In genomic region chrX:103817502-103817901, GRCh38 we compare ENCODE assay signal across 8 cellular contexts. TPM values are rescaled to one million over a fixed set of nuclear protein-coding genes. Genes with fewer than 3 reads are reported as not detected.
DNase-seq lines count a peak whose midpoint lies in the region; ATAC-seq and TF ChIP-seq lines count a peak whose summit lies in the region.

No MANE protein-coding gene starts in this region.

- no peak for TF ChIP-seq EP300 in sigmoid colon (IDR thresholded peaks at IDR 0.05)

- H3K4me3 ChIP-seq in BE2C (ENCODE audit: low read depth, low read length) (no peak overlapping the region), GM12875 (ENCODE audit: low read depth, low read length) (no peak overlapping the region), fibroblast of villous mesenchyme (ENCODE audit: low read depth, low read length) (no peak overlapping the region), sigmoid colon (no peak overlapping the region)

- 14 to 21% methylated on average over 5 of the region's 5 CpGs for WGBS in sigmoid colon, 2 donors

- TF ChIP-seq CTCF in BE2C (IDR thresholded peaks at IDR 0.05; ENCODE audit: low read depth, low read length) (peak; percentile 53), GM12875 (IDR thresholded peaks at IDR 0.05; ENCODE audit: borderline replicate concordance, insufficient read depth, low read depth, low read length) (0 out of 2 replicates have a peak, but pooled peaks have one; percentile 27), fibroblast of villous mesenchyme (IDR thresholded peaks at IDR 0.05; ENCODE audit: insufficient read depth, low read depth, low read length) (peak; percentile 54), sigmoid colon (IDR thresholded peaks at IDR 0.05) (peak; percentile 33 to 66 (median 35))

- H3K4me3 Mint-ChIP-seq in T-helper 17 cell: no peak overlapping the region

- no peaks in the 10 kb centered on the region for H3K4me1 ChIP-seq in BE2C
- no peaks in the 10 kb centered on the region for H3K4me1 ChIP-seq in sigmoid colon

- H3K9me3 ChIP-seq in BE2C (no peaks in the 10 kb centered on the region), T-helper 17 cell (ENCODE audit: control insufficient read depth, low read length, poor library complexity, severe bottlenecking) (no peaks in the 10 kb centered on the region), sigmoid colon (no peaks in the 10 kb centered on the region)

- H3K27ac ChIP-seq in sigmoid colon: no peak overlapping the region

- intact Hi-C loops in sigmoid colon (cut with DNase I): loop anchor here (1.0 to 5.0 kb wide), 2 partner anchors 105 to 283 kb away; partner anchors contain the start of gene TMEM31

- H3K27me3 Mint-ChIP-seq in T-helper 17 cell: peaks cover 20% of the 10 kb centered on the region

- H3K27me3 ChIP-seq in BE2C (no peaks in the 10 kb centered on the region), sigmoid colon (no peaks in the 10 kb centered on the region)

- TF ChIP-seq POLR2A in sigmoid colon (IDR thresholded peaks at IDR 0.05): no peak

- H3K4me1 Mint-ChIP-seq in T-helper 17 cell: peaks cover 3% of the 10 kb centered on the region

- ATAC-seq in T-helper 17 cell (peak; percentile 64), GM21515 (IDR thresholded peaks at IDR 0.05; ENCODE audit: unreplicated experiment) (no peak)

- peak; percentile 25 for DNase-seq in BE2C
- DNase-seq in NAMALWA (ENCODE audit: low spot score): peak; percentile 73
- peak in 1 of 3 donors; percentile 5 for DNase-seq in T-helper 17 cell
- peak; percentile 51 for DNase-seq in fibroblast of villous mesenchyme (ENCODE audit: low read depth)
- DNase-seq in sigmoid colon: no peak
- no peak for DNase-seq in stimulated activated CD4-positive, alpha-beta T cell treated with anti-CD3 and anti-CD28 coated beads, Interleukin-15, amount 100 ng/mL, for 24 hours

- H3K27ac Mint-ChIP-seq in T-helper 17 cell: no peak overlapping the region

- H3K36me3 ChIP-seq in BE2C (no peaks in the 10 kb centered on the region), sigmoid colon (no peaks in the 10 kb centered on the region)

- H3K36me3 Mint-ChIP-seq in T-helper 17 cell (ENCODE audit: low read depth): peaks cover 3% of the 10 kb centered on the region

RNA-seq across cellular contexts. Expression of gene RAB9B, which starts 14.6 kb away (rescaled TPM):
- polyA plus RNA-seq in BE2C (2012; ENCODE audit: insufficient read depth, insufficient read length, low read depth): 0.11 TPM
- total RNA-seq in T-helper 17 cell: under 1 TPM; 0.18 to 0.25 TPM
- 0.64 and 0.86 TPM in 2 replicates for total RNA-seq in fibroblast of villous mesenchyme
- total RNA-seq in sigmoid colon: 10 to 100 TPM in 3 of 4 donors, 1 to 10 TPM in 1; 9.2 to 18.8 (median 12.6) TPM
- polyA plus RNA-seq in sigmoid colon: under 1 TPM; under 0.01 to 0.64 (median 0.23) TPM

RNA-seq across cellular contexts. Expression of gene PLP1, which starts 40.9 kb away (rescaled TPM):
- 0.15 TPM for polyA plus RNA-seq in BE2C (2012; ENCODE audit: insufficient read depth, insufficient read length, low read depth)
- total RNA-seq in T-helper 17 cell: not detected
- under 0.01 TPM in 2 replicates for total RNA-seq in fibroblast of villous mesenchyme
- 100 to 1,000 TPM in 1 of 4 donors, 10 to 100 TPM in 3; 32.7 to 112 (median 47.0) TPM for total RNA-seq in sigmoid colon
- polyA plus RNA-seq in sigmoid colon: 10 to 100 TPM in 1 of 3 donors, 1 to 10 TPM in 2; 1.6 to 10.2 (median 3.6) TPM

Comparison
In these comparisons a context has a peak if more than half of its experiments do, and no peak if none do; other contexts are left out.
1. DNase-seq: peak in BE2C (single experiment), NAMALWA (single experiment) and fibroblast of villous mesenchyme (single experiment); none in sigmoid colon (single experiment) and stimulated activated CD4-positive, alpha-beta T cell treated with anti-CD3 and anti-CD28 coated beads, Interleukin-15, amount 100 ng/mL, for 24 hours (single experiment).
2. RNA of gene PLP1, which starts 40.9 kb away (total RNA-seq): 32.7 to 112 TPM in sigmoid colon; not detected in T-helper 17 cell and under 0.01 TPM in fibroblast of villous mesenchyme; every median in the first group is over 10 times any median in the second.
3. Peak in every context shown above with its lines, with median percentiles within 50 percentile points of each other: CTCF ChIP-seq.